In the genomic region with DNA sequence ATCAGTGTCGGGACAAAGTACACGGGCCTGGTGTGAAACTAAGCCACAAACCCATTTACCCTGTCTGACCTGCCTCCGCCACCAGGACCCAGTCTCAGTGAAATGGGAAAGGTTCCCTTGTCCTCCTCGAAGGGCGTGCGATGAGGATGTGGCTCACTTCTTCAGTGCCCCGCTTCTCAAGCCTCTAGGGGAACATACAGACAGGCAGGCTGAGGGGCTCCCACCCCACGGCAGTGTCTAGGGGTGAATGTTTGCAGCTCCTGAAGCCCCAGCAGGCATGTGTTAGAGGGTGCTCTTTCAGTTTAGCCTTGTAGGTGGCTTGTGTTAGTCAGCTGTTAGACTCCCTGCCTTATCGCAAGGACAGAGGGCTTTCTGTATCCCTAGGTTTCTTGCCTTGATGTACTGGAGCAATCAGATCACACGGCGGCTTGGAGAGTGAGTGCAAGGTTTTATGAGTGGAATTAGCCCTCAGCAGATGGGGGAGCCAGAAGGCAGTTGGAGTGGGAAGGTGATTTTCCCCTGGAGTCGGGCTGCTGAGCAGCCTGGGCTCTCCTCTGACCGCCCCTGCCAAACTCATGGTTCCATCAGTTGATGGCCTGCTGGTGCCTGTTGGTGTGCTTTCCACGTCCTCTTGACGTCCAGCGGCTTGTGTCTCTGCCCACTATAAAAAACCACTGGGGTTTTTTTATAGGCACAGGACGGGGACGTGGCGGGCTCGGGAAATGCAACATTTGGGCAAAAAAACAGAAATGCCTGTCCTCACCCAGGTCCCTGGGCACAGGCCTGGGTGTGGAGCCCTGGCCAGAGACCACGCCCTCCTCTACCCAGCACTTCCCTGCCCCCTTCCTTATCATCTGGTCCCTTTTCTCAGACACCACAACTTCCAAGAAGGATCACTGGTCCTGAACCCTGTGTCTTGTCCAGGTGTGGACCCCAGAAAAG, we compare ENCODE assay signal across 8 cellular contexts. TPM values are rescaled to one million over a fixed set of nuclear protein-coding genes. Genes with fewer than 3 reads are reported as not detected.
A peak's percentile ranks its signal among the peaks of the same experiment; 100 is the strongest.
DNase-seq lines count a peak whose midpoint lies in the region; ATAC-seq and TF ChIP-seq lines count a peak whose summit lies in the region.

No MANE protein-coding gene starts in this region.

- no peak for DNase-seq in heart right ventricle
- no peak for DNase-seq in left ventricle myocardium superior
- DNase-seq in Karpas-422, result peak; percentile 75
- peak; percentile 36 for DNase-seq in activated CD4-positive, CD25-positive, alpha-beta regulatory T cell treated with anti-CD3 and anti-CD28 coated beads, Interleukin-2, amount 50 U/mL, for 72 hours
- DNase-seq in fibroblast of pulmonary artery (ENCODE audit: low read depth), result no peak
- no peak for DNase-seq in adrenal gland

- H3K27me3 ChIP-seq in heart right ventricle, result no peaks in the 10 kb centered on the region
- H3K27me3 ChIP-seq in Karpas-422 (ENCODE audit: low read length), result no peaks in the 10 kb centered on the region
- no peaks in the 10 kb centered on the region for H3K27me3 ChIP-seq in rectal smooth muscle tissue (ENCODE audit: control insufficient read depth, insufficient read depth, low read length)
- H3K27me3 ChIP-seq in adrenal gland, result no peaks in the 10 kb centered on the region

- no peaks in the 10 kb centered on the region for H3K9me2 ChIP-seq in Karpas-422 (replicated peaks; ENCODE audit: insufficient read depth, low read length)

- peak overlapping the region; percentile 87; the same call in 1 of the 2 replicates for H2AFZ ChIP-seq in Karpas-422 (ENCODE audit: low read length)

- 0 out of 2 replicates have a peak, but pooled peaks cover 3% of the 10 kb centered on the region for H4K20me1 ChIP-seq in Karpas-422 (ENCODE audit: insufficient read depth, low read depth, low read length)

- H3K27ac ChIP-seq in heart right ventricle (peak overlapping the region in 8 of 10 donors; percentile 70 to 89 (median 77)), Karpas-422 (ENCODE audit: low read length) (peak overlapping the region; percentile 64), rectal smooth muscle tissue (ENCODE audit: low read depth, low read length) (no peak overlapping the region), adrenal gland (peak overlapping the region in 1 of 5 donors; percentile 80)

- H3K4me3 ChIP-seq in heart right ventricle (peak overlapping the region; percentile 86 to 99 (median 96)), Karpas-422 (ENCODE audit: low read length) (peak overlapping the region; percentile 93), fibroblast of pulmonary artery (replicated peaks; ENCODE audit: low read depth, low read length) (peak overlapping the region; percentile 84), rectal smooth muscle tissue (ENCODE audit: low read length) (peak overlapping the region; percentile 87), adrenal gland (peak overlapping the region in 2 of 4 donors; percentile 72 to 98)

- H3K36me3 ChIP-seq in heart right ventricle (peaks cover 0 to 23% (median 5%) of the 10 kb centered on the region in 9 donors), Karpas-422 (ENCODE audit: insufficient read depth, low read length) (peaks cover 7% of the 10 kb centered on the region), rectal smooth muscle tissue (ENCODE audit: control insufficient read depth, insufficient read depth, low read length) (peaks cover 5% of the 10 kb centered on the region), adrenal gland (replicated peaks in 1 of 2) (peaks cover 0 to 6% of the 10 kb centered on the region in 2 donors)

- peak overlapping the region; percentile 98 for H3K4me2 ChIP-seq in Karpas-422 (ENCODE audit: low read depth, low read length, poor library complexity, severe bottlenecking)

- TF ChIP-seq CTCF in heart right ventricle (IDR thresholded peaks at IDR 0.05) (no peak), fibroblast of pulmonary artery (IDR thresholded peaks at IDR 0.05; ENCODE audit: low read length, missing control alignments) (peak; percentile 2), adrenal gland (IDR thresholded peaks at IDR 0.05) (peak in 2 of 6 experiments; percentile 21 to 22)

- intact Hi-C loops in heart right ventricle (cut with DNase I), result loop anchor here in 1 of 10 donors (10.0 kb wide), 1 partner anchor 72 kb away; a partner anchor contains a TSS
- intact Hi-C loops in left ventricle myocardium superior (cut with micrococcal nuclease), result no loop called here
- intact Hi-C loops in adrenal gland (cut with DNase I), result loop anchor here (10.0 kb wide), 2 partner anchors 102 to 112 kb away; a partner anchor contains a TSS

- peaks cover 40% of the 10 kb centered on the region for H3K79me2 ChIP-seq in Karpas-422 (ENCODE audit: low read length)

- ATAC-seq in heart right ventricle, result peak in 4 of 8 donors; percentile 8 to 25 (median 13)
- ATAC-seq in left ventricle myocardium superior, result no peak
- ATAC-seq in HG02885 (IDR thresholded peaks at IDR 0.05; ENCODE audit: poor library complexity, unreplicated experiment), result no peak

- no peak for TF ChIP-seq POLR2A in adrenal gland (IDR thresholded peaks at IDR 0.05)

- H3K9ac ChIP-seq in Karpas-422 (ENCODE audit: low read length) (peak overlapping the region; percentile 99), rectal smooth muscle tissue (ENCODE audit: low read length) (no peak overlapping the region)

- no peaks in the 10 kb centered on the region for H3K9me3 ChIP-seq in heart right ventricle
- H3K9me3 ChIP-seq in Karpas-422 (ENCODE audit: low read length), result no peaks in the 10 kb centered on the region
- no peaks in the 10 kb centered on the region for H3K9me3 ChIP-seq in adrenal gland (replicated peaks in 1 of 3)

- WGBS in heart right ventricle, 2 donors, result 16 to 19% methylated on average over 21 of the region's 21 CpGs
- 5 to 48% (median 19%) methylated on average over 7 to 21 of the region's 21 CpGs for WGBS in adrenal gland, 4 donors

- H3K4me1 ChIP-seq in heart right ventricle (peaks cover 0 to 46% (median 20%) of the 10 kb centered on the region in 9 donors), Karpas-422 (ENCODE audit: low read length) (peaks cover 31% of the 10 kb centered on the region), rectal smooth muscle tissue (ENCODE audit: control insufficient read depth, insufficient read depth, low read length) (no peaks in the 10 kb centered on the region), adrenal gland (replicated peaks in 1 of 2) (peaks cover 4 to 16% of the 10 kb centered on the region in 2 donors)

RNA-seq across cellular contexts. Expression of a gene that starts 0.8 kb away (rescaled TPM):
- 10 to 100 TPM in 8 of 10 donors, 1 to 10 TPM in 2; 7.7 to 15.8 (median 11.9) TPM for total RNA-seq in heart right ventricle
- polyA plus RNA-seq in heart right ventricle, result 10 to 100 TPM; 16.1 to 35.8 TPM
- total RNA-seq in left ventricle myocardium superior, result 13.2 TPM
- total RNA-seq in Karpas-422 (2014; rRNA removed; shearing (Covaris generic); ENCODE audit: low replicate concordance), result 45.3 and 84.8 TPM in 2 replicates
- total RNA-seq in adrenal gland, result 10 to 100 TPM in 2 of 8 donors, 1 to 10 TPM in 6; 3.8 to 13.3 (median 8.2) TPM
- 10 to 100 TPM in 1 of 3 donors, 1 to 10 TPM in 2; 2.5 to 17.3 (median 8.7) TPM for polyA plus RNA-seq in adrenal gland

RNA-seq across cellular contexts. Expression of a gene that starts 0.8 kb away (rescaled TPM):
- 10 to 100 TPM; 16.5 to 22.2 (median 19.6) TPM for total RNA-seq in heart right ventricle
- 10 to 100 TPM; 14.2 to 25.0 TPM for polyA plus RNA-seq in heart right ventricle
- total RNA-seq in left ventricle myocardium superior, result 23.5 TPM
- 35.5 TPM in 2 replicates for total RNA-seq in Karpas-422 (2014; rRNA removed; shearing (Covaris generic); ENCODE audit: low replicate concordance)
- 10 to 100 TPM; 16.8 to 35.8 (median 25.7) TPM for total RNA-seq in adrenal gland
- 10 to 100 TPM; 17.4 to 36.4 (median 20.3) TPM for polyA plus RNA-seq in adrenal gland

RNA-seq across cellular contexts. Expression of a gene that starts 10.1 kb away (rescaled TPM):
- total RNA-seq in heart right ventricle, result 10 to 100 TPM; 13.8 to 22.4 (median 18.7) TPM
- polyA plus RNA-seq in heart right ventricle, result 10 to 100 TPM; 30.4 to 46.8 TPM
- total RNA-seq in left ventricle myocardium superior, result 19.1 TPM
- 38.6 and 61.5 TPM in 2 replicates for total RNA-seq in Karpas-422 (2014; rRNA removed; shearing (Covaris generic); ENCODE audit: low replicate concordance)
- 10 to 100 TPM; 19.4 to 82.9 (median 28.0) TPM for total RNA-seq in adrenal gland
- polyA plus RNA-seq in adrenal gland, result 10 to 100 TPM in 2 of 3 donors, 1 to 10 TPM in 1; 6.7 to 87.7 (median 57.0) TPM

Comparison
In these comparisons a context has a peak if more than half of its experiments do, and no peak if none do; other contexts are left out.
1. DNase-seq: peak in Karpas-422 (single experiment) and activated CD4-positive, CD25-positive, alpha-beta regulatory T cell treated with anti-CD3 and anti-CD28 coated beads, Interleukin-2, amount 50 U/mL, for 72 hours (single experiment); none in heart right ventricle (0 of 2), left ventricle myocardium superior (single experiment), fibroblast of pulmonary artery (single experiment) and adrenal gland (0 of 7).